In genomic region chr6:149012040-149012545, GRCh38 we compare ENCODE assay signal across 14 cellular contexts.
DNase-seq lines count a peak whose midpoint lies in the region; ATAC-seq and TF ChIP-seq lines count a peak whose summit lies in the region.
"Had no signal": no experiment of that assay in that cellular context is flagged by ENCODE, and none has a peak within 500 bp of the region (broad histone marks: within the 10 kb centered on the region; RNA-seq: fewer than 3 reads in every experiment).

No MANE protein-coding gene starts in this region.

- no peak overlapping the region for H3K4me3 Mint-ChIP-seq in MCF 10A (ENCODE audit: unreplicated experiment)
- no peak overlapping the region for H3K4me3 Mint-ChIP-seq in glutamatergic neuron (ENCODE audit: unreplicated experiment)
- no peak overlapping the region for H3K4me3 Mint-ChIP-seq in activated CD4-positive, alpha-beta T cell treated with anti-CD3 and anti-CD28 coated beads, Interleukin-2, amount 10 ng/mL, durations not matched to agents 7 days and 5 days

- no peaks in the 10 kb centered on the region for H3K36me3 Mint-ChIP-seq in MCF 10A (ENCODE audit: insufficient read depth, unreplicated experiment)
- no peaks in the 10 kb centered on the region for H3K36me3 Mint-ChIP-seq in glutamatergic neuron (ENCODE audit: unreplicated experiment)
- H3K36me3 Mint-ChIP-seq in activated CD4-positive, alpha-beta T cell treated with anti-CD3 and anti-CD28 coated beads, Interleukin-2, amount 10 ng/mL, durations not matched to agents 7 days and 5 days (ENCODE audit: low read depth), result no peaks in the 10 kb centered on the region

- H3K36me3 ChIP-seq in breast epithelium (no peaks in the 10 kb centered on the region), adipocyte (ENCODE audit: control insufficient read depth, insufficient read depth, low read length, severe bottlenecking) (no peaks in the 10 kb centered on the region)
- H3K36me3 ChIP-seq: BE2C, transverse colon had no signal

- POLR2A ChIA-PET in MCF 10A (lab: Yijun Ruan, JAX), result interaction anchor here (0.8 to 1.0 kb wide), 4 partner anchors 9 to 426 kb away, joined by 3 to 5 read pairs (median 4); no protein-coding TSS in a partner anchor
- POLR2A ChIA-PET in activated CD4-positive, alpha-beta T cell treated with anti-CD3 and anti-CD28 coated beads, Interleukin-2, amount 10 ng/mL, durations not matched to agents 7 days and 5 days (lab: Charles Lee), result no interaction called here

- CTCF ChIA-PET in MCF 10A (lab: Yijun Ruan, JAX), result interaction anchor here (0.6 to 1.4 kb wide), 7 partner anchors 11 to 505 kb away, joined by 3 to 5 read pairs (median 3); no protein-coding TSS in a partner anchor
- CTCF ChIA-PET in activated CD4-positive, alpha-beta T cell treated with anti-CD3 and anti-CD28 coated beads, Interleukin-2, amount 10 ng/mL, durations not matched to agents 7 days and 5 days (lab: Charles Lee), result no interaction called here

- TF ChIP-seq CTCF in MCF 10A (IDR thresholded peaks at IDR 0.05; ENCODE audit: unreplicated experiment), result no peak
- no peak for TF ChIP-seq CTCF in breast epithelium (IDR thresholded peaks at IDR 0.05)
- no peak for TF ChIP-seq CTCF in glutamatergic neuron (IDR thresholded peaks at IDR 0.05; ENCODE audit: partially characterized antibody, unreplicated experiment)

- DNase-seq in MCF 10A (ENCODE audit: unreplicated experiment), result peak; percentile 93
- DNase-seq in breast epithelium (ENCODE audit: low spot score in 2 of 2), result no peak
- DNase-seq in adipocyte (ENCODE audit: low read depth), result peak; percentile 84
- DNase-seq in glutamatergic neuron, result no peak
- DNase-seq in cerebellar cortex (ENCODE audit: low spot score), result no peak
- DNase-seq in activated CD4-positive, alpha-beta T cell treated with anti-CD3 and anti-CD28 coated beads, Interleukin-2, amount 10 ng/mL, durations not matched to agents 7 days and 5 days, result no peak
- DNase-seq: BE2C; NCI-H446; stimulated activated CD4-positive, alpha-beta T cell treated with anti-CD3 and anti-CD28 coated beads, Interleukin-2, amount 100 ng/mL, for 48 hours; transverse colon had no signal

- H3K9me3 ChIP-seq in breast epithelium, result no peaks in the 10 kb centered on the region
- H3K9me3 ChIP-seq in adipocyte (ENCODE audit: control insufficient read depth, low read length), result no peaks in the 10 kb centered on the region
- H3K9me3 ChIP-seq: BE2C, transverse colon had no signal

- no peak for TF ChIP-seq POLR2A in breast epithelium (IDR thresholded peaks at IDR 0.05)

- H3K4me1 ChIP-seq in breast epithelium (no peaks in the 10 kb centered on the region), adipocyte (ENCODE audit: control insufficient read depth, insufficient read depth, low read length) (peaks cover 37% of the 10 kb centered on the region)
- H3K4me1 ChIP-seq: BE2C, transverse colon had no signal

- H3K9ac ChIP-seq in adipocyte (ENCODE audit: low read length), result peak overlapping the region; percentile 53

- H3K27me3 Mint-ChIP-seq in MCF 10A (ENCODE audit: insufficient read depth, unreplicated experiment) (no peaks in the 10 kb centered on the region), glutamatergic neuron (ENCODE audit: unreplicated experiment) (no peaks in the 10 kb centered on the region)
- peaks cover 6% of the 10 kb centered on the region for H3K27me3 Mint-ChIP-seq in activated CD4-positive, alpha-beta T cell treated with anti-CD3 and anti-CD28 coated beads, Interleukin-2, amount 10 ng/mL, durations not matched to agents 7 days and 5 days

- H3K4me3 ChIP-seq in breast epithelium (no peak overlapping the region), adipocyte (ENCODE audit: low read length) (peak overlapping the region; percentile 47)
- H3K4me3 ChIP-seq: transverse colon had no signal

- ATAC-seq in HG03095 (IDR thresholded peaks at IDR 0.05; ENCODE audit: unreplicated experiment) (no peak), GM21825 (IDR thresholded peaks at IDR 0.05; ENCODE audit: unreplicated experiment) (no peak)

- H3K9me3 Mint-ChIP-seq in MCF 10A (ENCODE audit: unreplicated experiment) (no peaks in the 10 kb centered on the region), glutamatergic neuron (ENCODE audit: unreplicated experiment) (no peaks in the 10 kb centered on the region)
- H3K9me3 Mint-ChIP-seq in activated CD4-positive, alpha-beta T cell treated with anti-CD3 and anti-CD28 coated beads, Interleukin-2, amount 10 ng/mL, durations not matched to agents 7 days and 5 days, result no peaks in the 10 kb centered on the region
- H3K9me3 Mint-ChIP-seq: activated T-helper 2 cell treated with anti-CD3 and anti-CD28 coated beads, Interferon-gamma antibody, Interleukin-2, Interleukin-4, amounts not matched to agents 10 μg/mL and 5 μg/mL and 100 μg/mL, durations not matched to agents 14 hours and 24 hours and 36 hours had no signal

- H3K4me1 Mint-ChIP-seq in MCF 10A (ENCODE audit: insufficient read depth, unreplicated experiment) (peaks cover 17% of the 10 kb centered on the region), glutamatergic neuron (ENCODE audit: low read depth, unreplicated experiment) (peaks cover 33% of the 10 kb centered on the region)
- H3K4me1 Mint-ChIP-seq in activated CD4-positive, alpha-beta T cell treated with anti-CD3 and anti-CD28 coated beads, Interleukin-2, amount 10 ng/mL, durations not matched to agents 7 days and 5 days, result no peaks in the 10 kb centered on the region

- H3K27ac Mint-ChIP-seq in MCF 10A (ENCODE audit: low read depth, unreplicated experiment) (no peak overlapping the region), glutamatergic neuron (ENCODE audit: unreplicated experiment) (peak overlapping the region; percentile 31)
- H3K27ac Mint-ChIP-seq in activated CD4-positive, alpha-beta T cell treated with anti-CD3 and anti-CD28 coated beads, Interleukin-2, amount 10 ng/mL, durations not matched to agents 7 days and 5 days, result no peak overlapping the region
- H3K27ac Mint-ChIP-seq: activated T-helper 2 cell treated with anti-CD3 and anti-CD28 coated beads, Interferon-gamma antibody, Interleukin-2, Interleukin-4, amounts not matched to agents 10 μg/mL and 5 μg/mL and 100 μg/mL, durations not matched to agents 14 hours and 24 hours and 36 hours had no signal

- H3K27me3 ChIP-seq in breast epithelium, result no peaks in the 10 kb centered on the region
- H3K27me3 ChIP-seq in adipocyte (replicated peaks; ENCODE audit: control insufficient read depth, insufficient read depth, low read length), result no peaks in the 10 kb centered on the region
- H3K27me3 ChIP-seq: transverse colon had no signal

- intact Hi-C loops in MCF 10A (cut with micrococcal nuclease) (loop anchor here (1.0 kb wide), 1 partner anchor 266 kb away; no protein-coding TSS in a partner anchor), breast epithelium (cut with DNase I; ENCODE audit: low total_unique reads) (no loop called here)

- no peak overlapping the region for H3K27ac ChIP-seq in breast epithelium
- H3K27ac ChIP-seq: HL-60, transverse colon had no signal

- BruUV-seq in MCF 10A (replicated peaks; lab: Mats Ljungman, UMichigan), result no TSS peak

Comparison
In these comparisons a context has a peak if more than half of its experiments do, and no peak if none do; other contexts are left out.
1. DNase-seq: peak in MCF 10A (single experiment) and adipocyte (single experiment); none in breast epithelium (0 of 2), glutamatergic neuron (single experiment), cerebellar cortex (single experiment) and activated CD4-positive, alpha-beta T cell treated with anti-CD3 and anti-CD28 coated beads, Interleukin-2, amount 10 ng/mL, durations not matched to agents 7 days and 5 days (single experiment).